In the genomic region with DNA sequence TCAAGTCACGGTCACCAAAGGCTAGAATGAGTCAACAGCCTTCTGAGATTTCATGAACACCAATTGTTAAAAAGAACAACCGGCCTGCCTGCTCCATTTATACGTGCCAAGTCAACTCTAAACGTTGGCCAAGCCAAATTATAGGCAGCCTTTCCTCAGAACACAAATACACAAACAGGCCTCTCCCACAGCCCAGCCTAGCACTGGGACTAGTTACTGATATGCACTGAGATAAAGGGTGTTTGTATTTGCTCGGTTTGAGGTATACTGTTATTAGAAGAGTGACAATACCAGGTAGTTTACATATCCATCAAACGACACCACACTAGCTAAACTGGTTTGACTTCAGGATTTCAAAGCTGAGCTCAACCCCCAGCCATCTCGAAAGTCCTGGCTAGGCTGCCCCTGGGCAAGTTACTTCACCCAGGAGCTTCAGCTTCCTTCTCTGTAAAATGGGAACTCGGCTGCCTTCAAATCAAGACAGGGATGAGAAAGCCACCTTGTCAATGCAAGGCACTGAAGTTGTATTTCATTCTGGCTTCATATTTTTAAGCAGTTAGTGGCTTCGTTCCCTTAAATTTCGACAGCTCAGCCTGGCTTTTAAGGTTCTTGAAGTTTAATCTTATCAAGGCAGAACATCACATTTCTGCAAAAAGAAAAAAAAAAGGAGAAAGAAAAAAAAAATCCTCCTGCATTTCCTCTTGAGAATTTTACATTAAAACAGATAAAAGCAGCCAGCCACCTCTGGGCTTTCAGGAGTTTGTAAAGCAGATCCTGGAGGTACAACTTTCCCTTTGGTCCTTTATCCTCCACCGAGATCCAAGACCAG, we compare ENCODE assay signal across 9 cellular contexts. TPM values are rescaled to one million over a fixed set of nuclear protein-coding genes. Genes with fewer than 3 reads are reported as not detected.
DNase-seq lines count a peak whose midpoint lies in the region; ATAC-seq and TF ChIP-seq lines count a peak whose summit lies in the region.
"Had no signal": no experiment of that assay in that cellular context is flagged by ENCODE, and none has a peak within 500 bp of the region (broad histone marks: within the 10 kb centered on the region; RNA-seq: fewer than 3 reads in every experiment).

No MANE protein-coding gene starts in this region.

- TF ChIP-seq CTCF in RWPE1 (conservative IDR thresholded peaks at IDR 0.05; ENCODE audit: low read depth) (no peak), esophagus squamous epithelium (IDR thresholded peaks at IDR 0.05) (no peak)

- H3K4me3 ChIP-seq in esophagus squamous epithelium (peak overlapping the region in 3 of 4 donors; percentile 84 to 95 (median 92)), skeletal muscle cell (ENCODE audit: low read depth, low read length) (peak overlapping the region; percentile 2)

- ATAC-seq in GM18511 (IDR thresholded peaks at IDR 0.05; ENCODE audit: unreplicated experiment): no peak

- CTCF ChIA-PET in RWPE1 (lab: Yijun Ruan, JAX): interaction anchor here (0.6 kb wide), 2 partner anchors 180 to 615 kb away, joined by 3 read pairs; no protein-coding TSS in a partner anchor

- whole genome bisulfite sequencing in esophagus squamous epithelium, 2 donors: 32% methylated on average over 11 of the region's 11 CpGs

- H3K4me1 ChIP-seq in esophagus squamous epithelium: peaks cover 33 to 84% (median 66%) of the 10 kb centered on the region in 3 donors

- no peaks in the 10 kb centered on the region for H3K27me3 ChIP-seq in esophagus squamous epithelium

- intact Hi-C loops in esophagus squamous epithelium (cut with DNase I): no loop called here

- POLR2A ChIA-PET in RWPE1 (lab: Yijun Ruan, JAX; ENCODE audit: low non-redundant PET): no interaction called here

- peak overlapping the region; percentile 39 for H3K27ac ChIP-seq in RWPE1
- peak overlapping the region; percentile 57 to 97 (median 78) for H3K27ac ChIP-seq in esophagus squamous epithelium
- H3K27ac ChIP-seq: HL-60 had no signal

- no peaks in the 10 kb centered on the region for H3K9me3 ChIP-seq in esophagus squamous epithelium

- peaks cover 5 to 40% (median 11%) of the 10 kb centered on the region in 3 donors for H3K36me3 ChIP-seq in esophagus squamous epithelium

- TF ChIP-seq POLR2A in esophagus squamous epithelium (IDR thresholded peaks at IDR 0.05): no peak

- DNase-seq in NCI-H1105 treated with DMSO at 0.1 percent for 48 hours (lab: John Stamatoyannopoulos, UW) (peak; percentile 49), NCI-H1105 (lab: John Stamatoyannopoulos, UW) (no peak), RWPE1 (ENCODE audit: low spot score) (no peak), esophagus squamous epithelium (lab: John Stamatoyannopoulos, UW) (no peak), skeletal muscle cell (ENCODE audit: low read depth) (no peak), NCI-H1436 treated with DMSO at 0.1 percent for 48 hours (lab: John Stamatoyannopoulos, UW) (no peak), GM03348 (ENCODE audit: low spot score) (no peak)

RNA-seq across cellular contexts. Expression of gene TLE3, which starts 4.0 kb away (rescaled TPM):
- total RNA-seq in esophagus squamous epithelium: 100 to 1,000 TPM in 1 of 4 donors, 10 to 100 TPM in 3; 49.6 to 133 (median 64.4) TPM
